7 cellular contexts compared by ENCODE assay signal in the genomic region with DNA sequence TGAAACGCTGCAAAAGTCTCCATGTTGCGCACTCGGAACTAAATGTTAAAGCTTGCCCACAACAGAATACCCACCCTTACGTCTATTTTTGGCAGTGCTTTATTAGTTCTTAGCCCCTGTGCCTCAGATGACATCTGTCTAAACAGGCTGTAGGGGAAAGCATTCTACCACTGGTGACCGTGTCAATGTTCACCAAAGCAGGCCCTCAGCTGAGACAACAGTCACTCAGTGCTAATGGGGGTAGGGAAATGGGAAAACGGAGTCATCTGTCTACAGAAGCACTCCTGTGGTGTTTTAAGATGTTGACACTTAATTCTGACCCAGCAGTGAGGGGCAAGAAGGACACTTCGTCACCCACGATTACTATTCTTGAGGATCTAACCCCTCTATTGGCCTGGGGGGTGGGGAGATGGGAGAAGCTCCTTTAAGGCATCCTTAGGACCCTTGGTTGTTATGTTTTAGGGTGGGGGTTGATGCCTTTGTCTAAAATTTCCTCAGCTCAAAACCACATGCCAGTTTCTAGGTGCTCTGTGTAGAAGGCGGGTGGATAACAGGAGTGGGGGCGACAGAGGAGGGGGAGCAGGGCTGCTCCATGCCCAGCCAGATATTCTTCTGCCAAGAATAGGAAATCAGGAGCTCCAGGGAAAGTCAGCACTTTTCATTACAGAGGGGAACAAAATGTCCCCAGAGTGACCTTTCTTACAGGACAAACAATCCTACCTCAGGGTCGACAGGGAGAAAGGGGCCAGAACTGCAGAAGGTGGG. TPM values are rescaled to one million over a fixed set of nuclear protein-coding genes. Genes with fewer than 3 reads are reported as not detected.
DNase-seq lines count a peak whose midpoint lies in the region; ATAC-seq and TF ChIP-seq lines count a peak whose summit lies in the region.
"Had no signal": no experiment of that assay in that cellular context is flagged by ENCODE, and none has a peak within 500 bp of the region (broad histone marks: within the 10 kb centered on the region; RNA-seq: fewer than 3 reads in every experiment).

No MANE protein-coding gene starts in this region.

- no peak overlapping the region for H3K18ac ChIP-seq in mesenchymal stem cell (ENCODE audit: low read depth in 1 of 2, low read length in 2 of 2)

- H3K9me3 ChIP-seq in WERI-Rb-1 (ENCODE audit: severe bottlenecking) (no peaks in the 10 kb centered on the region), mesenchymal stem cell (ENCODE audit: control insufficient read depth, low read length) (no peaks in the 10 kb centered on the region)
- H3K9me3 ChIP-seq: thoracic aorta had no signal

- H3K36me3 ChIP-seq in WERI-Rb-1 = peaks cover 29% of the 10 kb centered on the region
- no peaks in the 10 kb centered on the region for H3K36me3 ChIP-seq in mesenchymal stem cell (ENCODE audit: control insufficient read depth in 1 of 2, insufficient read depth in 2 of 2, low read depth in 1 of 2, low read length in 2 of 2)
- H3K36me3 ChIP-seq: thoracic aorta had no signal

- no peak overlapping the region for H2BK5ac ChIP-seq in mesenchymal stem cell (ENCODE audit: low read depth, low read length, poor library complexity, severe bottlenecking)

- no peak overlapping the region for H2AFZ ChIP-seq in mesenchymal stem cell (ENCODE audit: low read depth, low read length)

- no peak overlapping the region for H2AK5ac ChIP-seq in mesenchymal stem cell (ENCODE audit: low read length, severe bottlenecking)

- WGBS in mesenchymal stem cell = 75% methylated on average over 11 of the region's 11 CpGs

- DNase-seq in WERI-Rb-1 = no peak
- peak; percentile 35 for DNase-seq in mesenchymal stem cell
- no peak for DNase-seq in SIG-M5 (lab: John Stamatoyannopoulos, UW)
- no peak for DNase-seq in NCI-H1930 (lab: John Stamatoyannopoulos, UW)

- H3K27ac ChIP-seq in 22Rv1 (peak overlapping the region; percentile 82), WERI-Rb-1 (peak overlapping the region; percentile 80), mesenchymal stem cell (ENCODE audit: low read length, poor library complexity, severe bottlenecking) (no peak overlapping the region)
- H3K27ac ChIP-seq: thoracic aorta had no signal

- ATAC-seq in GM19023 (IDR thresholded peaks at IDR 0.05; ENCODE audit: unreplicated experiment) = no peak

- H2BK15ac ChIP-seq in mesenchymal stem cell (ENCODE audit: low read depth, poor library complexity, severe bottlenecking) = no peak overlapping the region

- H3K14ac ChIP-seq in mesenchymal stem cell (ENCODE audit: low read length in 2 of 2) = no peak overlapping the region

- no peak overlapping the region for H2BK120ac ChIP-seq in mesenchymal stem cell (ENCODE audit: low read depth, low read length)

- H3K9ac ChIP-seq in mesenchymal stem cell (ENCODE audit: low read length) = no peak overlapping the region

- H3K4me3 ChIP-seq in WERI-Rb-1 (ENCODE audit: low read depth, low read length) = peak overlapping the region; percentile 54
- H3K4me3 ChIP-seq in mesenchymal stem cell (ENCODE audit: insufficient read depth in 1 of 2, low read depth in 1 of 2, low read length in 2 of 2) = no peak overlapping the region
- H3K4me3 ChIP-seq: thoracic aorta had no signal

- H3K79me1 ChIP-seq in mesenchymal stem cell (replicated peaks; ENCODE audit: low read length, poor library complexity, severe bottlenecking) = no peaks in the 10 kb centered on the region

- H3K23ac ChIP-seq in mesenchymal stem cell (ENCODE audit: low read length in 2 of 2) = peak overlapping the region in 1 of 2 experiments; percentile 19

- H4K8ac ChIP-seq in mesenchymal stem cell (ENCODE audit: low read length) = no peak overlapping the region

- no peak overlapping the region for H2BK12ac ChIP-seq in mesenchymal stem cell (ENCODE audit: low read length in 2 of 2)

- H3K27me3 ChIP-seq in WERI-Rb-1 (ENCODE audit: insufficient read depth, low read depth, severe bottlenecking) = no peaks in the 10 kb centered on the region
- peaks cover 29 to 54% of the 10 kb centered on the region in 2 experiments for H3K27me3 ChIP-seq in mesenchymal stem cell (ENCODE audit: control insufficient read depth in 1 of 2, insufficient read depth in 1 of 2, low read length in 2 of 2)

- no peak for TF ChIP-seq CTCF in 22Rv1 (IDR thresholded peaks at IDR 0.05)
- no peak for TF ChIP-seq CTCF in WERI-Rb-1 (IDR thresholded peaks at IDR 0.05; ENCODE audit: low read depth, low read length)

- H3K4me1 ChIP-seq in mesenchymal stem cell (ENCODE audit: control insufficient read depth, insufficient read depth, low read depth, low read length) = peaks cover 22% of the 10 kb centered on the region

- H3K4me2 ChIP-seq in mesenchymal stem cell (ENCODE audit: low read length, poor library complexity, severe bottlenecking) = no peak overlapping the region

- H4K91ac ChIP-seq in mesenchymal stem cell (ENCODE audit: low read length) = no peak overlapping the region

- H3K4ac ChIP-seq in mesenchymal stem cell (ENCODE audit: low read depth in 1 of 2, low read length in 2 of 2) = no peak overlapping the region

RNA-seq across cellular contexts. Expression of a gene that starts 15.6 kb away (rescaled TPM):
- polyA plus RNA-seq in mesenchymal stem cell (2013, experiment 1 of 2) = not detected
- polyA plus RNA-seq in mesenchymal stem cell (2013, experiment 2 of 2) = not detected

RNA-seq across cellular contexts. Expression of a gene that starts 19.3 kb away (rescaled TPM):
- 0.65 TPM for polyA plus RNA-seq in mesenchymal stem cell (2013, experiment 1 of 2)
- polyA plus RNA-seq in mesenchymal stem cell (2013, experiment 2 of 2) = 0.60 TPM

RNA-seq across cellular contexts. Expression of a gene that starts 21.5 kb away (rescaled TPM):
- polyA plus RNA-seq in mesenchymal stem cell (2013, experiment 1 of 2) = 25.1 TPM
- 26.5 TPM for polyA plus RNA-seq in mesenchymal stem cell (2013, experiment 2 of 2)

RNA-seq across cellular contexts. Expression of a gene that starts 27.8 kb away (rescaled TPM):
- polyA plus RNA-seq in mesenchymal stem cell (2013, experiment 1 of 2) = 30.2 TPM
- 30.5 TPM for polyA plus RNA-seq in mesenchymal stem cell (2013, experiment 2 of 2)

RNA-seq across cellular contexts. Expression of a gene that starts 45.2 kb away (rescaled TPM):
- 80.2 TPM for polyA plus RNA-seq in mesenchymal stem cell (2013, experiment 1 of 2)
- polyA plus RNA-seq in mesenchymal stem cell (2013, experiment 2 of 2) = 77.3 TPM
